In the genomic region with DNA sequence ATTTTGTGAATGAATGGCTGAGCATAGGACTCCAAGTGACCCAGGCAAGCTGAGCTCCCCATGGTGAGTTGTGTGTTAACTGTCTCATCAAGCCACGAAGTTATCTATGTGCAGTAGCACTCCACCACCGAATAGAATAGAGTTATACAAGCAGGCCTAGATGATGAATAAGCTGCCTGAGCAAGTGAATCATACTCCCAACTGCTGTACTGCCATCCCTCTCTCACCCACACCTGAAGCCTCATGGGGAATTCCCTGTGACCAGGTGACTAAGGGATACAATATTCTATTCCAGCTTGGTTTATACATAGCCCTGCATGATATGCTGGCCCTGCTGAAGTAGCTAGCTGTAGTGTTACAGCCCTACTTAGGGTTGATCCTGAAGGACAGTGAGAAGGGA, we compare ENCODE assay signal across 16 cellular contexts. TPM values are rescaled to one million over a fixed set of nuclear protein-coding genes. Genes with fewer than 3 reads are reported as not detected.
DNase-seq lines count a peak whose midpoint lies in the region; ATAC-seq lines count a peak whose summit lies in the region.
"Had no signal": no experiment of that assay in that cellular context is flagged by ENCODE, and none has a peak within 500 bp of the region (broad histone marks: within the 10 kb centered on the region; RNA-seq: fewer than 3 reads in every experiment).

No MANE protein-coding gene starts in this region.

- H3K4me1 ChIP-seq in mesendoderm (ENCODE audit: control insufficient read depth, low read depth, low read length) = no peaks in the 10 kb centered on the region
- H3K4me1 ChIP-seq: ascending aorta; BLaER1 treated with 17β-estradiol and CSF1 and Interleukin-3, amounts not matched to agents 10 nM and 100 nM; HAP-1; right lobe of liver; uterus had no signal

- H3K27ac Mint-ChIP-seq in activated T-cell treated with anti-CD3 and anti-CD28 coated beads, Interleukin-2, amount 50 U/mL, for 24 hours = peak overlapping the region; percentile 15

- no peaks in the 10 kb centered on the region for H3K79me2 ChIP-seq in mesendoderm (ENCODE audit: control insufficient read depth, insufficient read depth, low read length)

- no peak overlapping the region for H2BK15ac ChIP-seq in mesendoderm (replicated peaks; ENCODE audit: low read depth)

- no CpG with 5 or more reads among the region's 2 CpGs for WGBS in mesendoderm (ENCODE audit: extremely low coverage, insufficient coverage, low lambda C conversion rate)

- DNase-seq in stimulated activated naive CD4-positive, alpha-beta T cell treated with Interleukin-2 at 50 U/mL for 16 hours (lab: John Stamatoyannopoulos, UW) = peak; percentile 6
- no peak for DNase-seq in stimulated activated naive CD4-positive, alpha-beta T cell (lab: John Stamatoyannopoulos, UW)
- no peak for DNase-seq in activated T-cell treated with anti-CD3 and anti-CD28 coated beads, Interleukin-2, amount 50 U/mL, for 24 hours
- DNase-seq in left colon (no peak), COLO829 (ENCODE audit: low spot score) (no peak), mesendoderm (no peak), epidermal melanocyte (ENCODE audit: insufficient read length, low spot score) (no peak), NCI-H146 treated with DMSO at 0.1 percent for 48 hours (lab: John Stamatoyannopoulos, UW; ENCODE audit: unreplicated experiment) (no peak)
- DNase-seq: activated CD8-positive, alpha-beta memory T cell treated with anti-CD3 and anti-CD28 coated beads for 24 hours; NCI-H187; NK-92 treated with Interleukin-12 subunit alpha and Interleukin-12 subunit beta, amount 100 ng/mL, for 24 hours; right lobe of liver; uterus had no signal

- no peak overlapping the region for H3K27ac ChIP-seq in mesendoderm (ENCODE audit: low read depth, low read length)
- H3K27ac ChIP-seq: ascending aorta; BLaER1 treated with 17β-estradiol and CSF1 and Interleukin-3, amounts not matched to agents 10 nM and 100 nM; right lobe of liver; uterus had no signal

- no peak overlapping the region for H2BK120ac ChIP-seq in mesendoderm (ENCODE audit: low read depth, low read length)

- no peak overlapping the region for H3K23ac ChIP-seq in mesendoderm (ENCODE audit: low read length)

- H3K9ac ChIP-seq in mesendoderm (ENCODE audit: low read length) = no peak overlapping the region
- H3K9ac ChIP-seq: BLaER1 treated with 17β-estradiol and CSF1 and Interleukin-3, amounts not matched to agents 10 nM and 100 nM had no signal

- peak; percentile 8 for ATAC-seq in left colon

- no peak overlapping the region for H3K56ac ChIP-seq in mesendoderm (ENCODE audit: low read length)

- H4K8ac ChIP-seq in mesendoderm (ENCODE audit: low read depth, low read length) = no peak overlapping the region

- H3K27me3 ChIP-seq in mesendoderm (ENCODE audit: insufficient read depth, low read length, poor library complexity) = no peaks in the 10 kb centered on the region
- H3K27me3 ChIP-seq: ascending aorta; BLaER1 treated with 17β-estradiol and CSF1 and Interleukin-3, amounts not matched to agents 10 nM and 100 nM; right lobe of liver; uterus had no signal

- H3K36me3 Mint-ChIP-seq in activated T-cell treated with anti-CD3 and anti-CD28 coated beads, Interleukin-2, amount 50 U/mL, for 24 hours (ENCODE audit: low read depth) = peaks cover 38% of the 10 kb centered on the region

- no peak overlapping the region for H4K5ac ChIP-seq in mesendoderm (ENCODE audit: low read length)

- H3K79me1 ChIP-seq in mesendoderm (ENCODE audit: low read length) = no peaks in the 10 kb centered on the region

- no peak overlapping the region for H3K4me3 Mint-ChIP-seq in activated T-cell treated with anti-CD3 and anti-CD28 coated beads, Interleukin-2, amount 50 U/mL, for 24 hours

- H3K9me3 Mint-ChIP-seq in activated T-cell treated with anti-CD3 and anti-CD28 coated beads, Interleukin-2, amount 50 U/mL, for 24 hours = no peaks in the 10 kb centered on the region

- H3K4me2 ChIP-seq in mesendoderm (ENCODE audit: low read length) = no peak overlapping the region
- H3K4me2 ChIP-seq: BLaER1 treated with 17β-estradiol and CSF1 and Interleukin-3, amounts not matched to agents 10 nM and 100 nM had no signal

- intact Hi-C loops in left colon (cut with DNase I, micrococcal nuclease) = no loop called here

- no peaks in the 10 kb centered on the region for H3K27me3 Mint-ChIP-seq in activated T-cell treated with anti-CD3 and anti-CD28 coated beads, Interleukin-2, amount 50 U/mL, for 24 hours

- H3K4me1 Mint-ChIP-seq in activated T-cell treated with anti-CD3 and anti-CD28 coated beads, Interleukin-2, amount 50 U/mL, for 24 hours (ENCODE audit: low read depth) = peaks cover 34% of the 10 kb centered on the region

- H3K18ac ChIP-seq in mesendoderm (ENCODE audit: low read length) = no peak overlapping the region

- no peak overlapping the region for H2AK5ac ChIP-seq in mesendoderm (ENCODE audit: low read length)

- H3K36me3 ChIP-seq in mesendoderm (ENCODE audit: control insufficient read depth, insufficient read depth, low read length) = no peaks in the 10 kb centered on the region
- H3K36me3 ChIP-seq: HAP-1, right lobe of liver, uterus had no signal

- no peak overlapping the region for H3K4me3 ChIP-seq in mesendoderm (ENCODE audit: low read length)
- H3K4me3 ChIP-seq: ascending aorta; BLaER1 treated with 17β-estradiol and CSF1 and Interleukin-3, amounts not matched to agents 10 nM and 100 nM; HAP-1; right lobe of liver; uterus had no signal

- no peak overlapping the region for H2BK5ac ChIP-seq in mesendoderm (ENCODE audit: low read length)

- no peak overlapping the region for H3K4ac ChIP-seq in mesendoderm (ENCODE audit: low read depth, low read length)

RNA-seq across cellular contexts. Expression of a gene that starts 38.6 kb away (rescaled TPM):
- total RNA-seq in left colon = 100 to 1,000 TPM; 105 to 110 TPM
- polyA plus RNA-seq in mesendoderm (2013, experiment 1 of 2) = 33.4 TPM
- 31.7 TPM for polyA plus RNA-seq in mesendoderm (2013, experiment 2 of 2)
